In genomic region chr17:80454557-80455327, GRCh38 we compare ENCODE assay signal across 8 cellular contexts. TPM values are rescaled to one million over a fixed set of nuclear protein-coding genes. Genes with fewer than 3 reads are reported as not detected.
DNase-seq lines count a peak whose midpoint lies in the region; ATAC-seq, FAIRE-seq and TF ChIP-seq lines count a peak whose summit lies in the region.

No MANE protein-coding gene starts in this region.

- no peaks in the 10 kb centered on the region for H3K4me1 Mint-ChIP-seq in Caco-2 (ENCODE audit: low read depth, unreplicated experiment)

- H3K4me1 ChIP-seq in Caco-2 (peaks cover 9% of the 10 kb centered on the region), endocrine pancreas (ENCODE audit: control insufficient read depth, insufficient read depth, low read length) (no peaks in the 10 kb centered on the region)

- CTCF ChIA-PET in Caco-2 (lab: Charles Lee): interaction anchor here (0.6 to 1.2 kb wide), 8 partner anchors 9 to 332 kb away, joined by 3 to 6 read pairs (median 3); no protein-coding TSS in a partner anchor

- H3K27me3 Mint-ChIP-seq in Caco-2 (ENCODE audit: insufficient read depth, unreplicated experiment): peaks cover 4% of the 10 kb centered on the region

- peak overlapping the region; percentile 85 for H3K9ac ChIP-seq in endocrine pancreas (ENCODE audit: control insufficient read depth, insufficient read depth, low read length)

- ATAC-seq in GM21381 (IDR thresholded peaks at IDR 0.05; ENCODE audit: unreplicated experiment): peak; percentile 85

- no peaks in the 10 kb centered on the region for H3K9me3 Mint-ChIP-seq in Caco-2 (ENCODE audit: unreplicated experiment)

- no peaks in the 10 kb centered on the region for H3K9me3 ChIP-seq in Caco-2
- no peaks in the 10 kb centered on the region for H3K9me3 ChIP-seq in endocrine pancreas (ENCODE audit: control insufficient read depth, low read length)

- TF ChIP-seq CTCF in Caco-2 (IDR thresholded peaks at IDR 0.05; ENCODE audit: insufficient read depth in 1 of 2, low read depth in 1 of 2, low read length in 1 of 2, severe bottlenecking in 1 of 2, unreplicated experiment in 1 of 2): no peak

- no peaks in the 10 kb centered on the region for H3K36me3 ChIP-seq in Caco-2 (ENCODE audit: control insufficient read depth, insufficient read depth, low read length)
- no peaks in the 10 kb centered on the region for H3K36me3 ChIP-seq in endocrine pancreas (ENCODE audit: control insufficient read depth, insufficient read depth, low read length)

- intact Hi-C loops in Caco-2 (cut with micrococcal nuclease; ENCODE audit: unreplicated experiment): loop anchor here (1.0 kb wide), 1 partner anchor 90 kb away; the partner anchor contains the start of gene RPTOR

- peak overlapping the region; percentile 89 for H3K4me3 Mint-ChIP-seq in Caco-2 (ENCODE audit: unreplicated experiment)

- DNase-seq in Caco-2: peak; percentile 96 to 98
- DNase-seq in HTR-8/SVneo (ENCODE audit: insufficient read length, low spot score): peak; percentile 96
- peak; percentile 94 for DNase-seq in NOMO-1 treated with DMSO at 0.1 percent for 48 hours (lab: John Stamatoyannopoulos, UW; ENCODE audit: unreplicated experiment)
- peak; percentile 84 for DNase-seq in activated CD8-positive, alpha-beta memory T cell treated with anti-CD3 and anti-CD28 coated beads, Interleukin-2, amount 50 U/mL, for 1 hour (ENCODE audit: extremely low read depth)
- peak; percentile 99 for DNase-seq in mesenteric fat pad (ENCODE audit: low spot score)
- peak; percentile 83 for DNase-seq in stimulated activated CD8-positive, alpha-beta memory T cell treated with anti-CD3 and anti-CD28 coated beads, Interleukin-15, amount 100 ng/mL, for 1 hour (ENCODE audit: low read depth)

- BruUV-seq in Caco-2 (replicated peaks; lab: Mats Ljungman, UMichigan): no TSS peak

- H3K27me3 ChIP-seq in Caco-2 (replicated peaks; ENCODE audit: control insufficient read depth, insufficient read depth, low read length) (no peaks in the 10 kb centered on the region), endocrine pancreas (ENCODE audit: control insufficient read depth, insufficient read depth, low read length) (no peaks in the 10 kb centered on the region)

- POLR2A ChIA-PET in Caco-2 (lab: Charles Lee): interaction anchor here (0.5 to 1.7 kb wide), 26 partner anchors 9 to 1381 kb away, joined by 3 to 16 read pairs (median 4); partner anchors contain the start of genes BAIAP2, ENDOV and RPTOR

- H3K4me3 ChIP-seq in Caco-2 (ENCODE audit: low read depth, low read length): peak overlapping the region; percentile 91
- no peak overlapping the region for H3K4me3 ChIP-seq in endocrine pancreas (ENCODE audit: control insufficient read depth, insufficient read depth, low read length)

- peak; percentile 97 for FAIRE-seq in HTR-8/SVneo (lab: Jason Lieb, UNC)

- peak overlapping the region; percentile 97 for H3K27ac Mint-ChIP-seq in Caco-2 (ENCODE audit: unreplicated experiment)

- H3K36me3 Mint-ChIP-seq in Caco-2 (ENCODE audit: insufficient read depth, unreplicated experiment): peaks cover 19% of the 10 kb centered on the region

RNA-seq across cellular contexts. Expression of gene NPTX1, which starts 21.7 kb away (rescaled TPM):
- total RNA-seq in Caco-2 (2022) (0.57 and 1.5 TPM in 2 replicates), mesenteric fat pad (not detected)

RNA-seq across cellular contexts. Expression of gene ENDOV, which starts 39.8 kb away (rescaled TPM):
- total RNA-seq in Caco-2 (2022) (20.5 and 21.5 TPM in 2 replicates), mesenteric fat pad (10.5 TPM)
